Comparison of ENCODE assay signal across 2 cellular contexts in the genomic region with DNA sequence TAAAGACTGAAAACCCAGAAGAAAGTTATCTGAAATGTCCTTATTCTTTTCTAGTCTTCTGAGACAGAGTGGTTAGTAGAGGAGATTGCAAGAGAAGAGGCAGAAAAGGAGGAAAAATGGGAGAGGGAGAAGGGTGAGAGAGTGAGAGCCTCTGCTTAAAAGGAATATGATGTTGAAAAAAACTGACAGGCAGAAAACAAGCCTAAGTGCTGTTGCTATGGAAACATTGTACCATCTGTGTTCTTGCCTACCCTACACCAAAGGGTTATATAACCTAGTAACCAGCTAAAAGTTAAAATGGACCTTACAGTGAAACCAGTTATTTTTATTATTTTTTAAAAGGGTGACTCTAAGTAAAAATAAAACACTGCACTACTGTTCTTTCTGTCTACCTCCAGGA.
TF ChIP-seq lines count a peak whose summit lies in the region.

No MANE protein-coding gene starts in this region.

TF ChIP-seq in SK-N-SH treated with all-trans-retinoic acid at 6 μM for 48 hours, 23 proteins besides CTCF, POLR2A, EP300 and RAD21 (continued from another document):
- TF ChIP-seq ZC3H10 (CRISPR knock-in tag; IDR thresholded peaks at IDR 0.05) (no peak), ZFP3 (CRISPR knock-in tag; IDR thresholded peaks at IDR 0.05) (no peak), TSHZ2 (CRISPR knock-in tag; IDR thresholded peaks at IDR 0.05) (no peak), ZFP30 (CRISPR knock-in tag; IDR thresholded peaks at IDR 0.05) (no peak)

TF ChIP-seq in SK-N-SH, 30 proteins besides CTCF, POLR2A, EP300 and RAD21 (continued from another document):
- TF ChIP-seq, protein P1, sequence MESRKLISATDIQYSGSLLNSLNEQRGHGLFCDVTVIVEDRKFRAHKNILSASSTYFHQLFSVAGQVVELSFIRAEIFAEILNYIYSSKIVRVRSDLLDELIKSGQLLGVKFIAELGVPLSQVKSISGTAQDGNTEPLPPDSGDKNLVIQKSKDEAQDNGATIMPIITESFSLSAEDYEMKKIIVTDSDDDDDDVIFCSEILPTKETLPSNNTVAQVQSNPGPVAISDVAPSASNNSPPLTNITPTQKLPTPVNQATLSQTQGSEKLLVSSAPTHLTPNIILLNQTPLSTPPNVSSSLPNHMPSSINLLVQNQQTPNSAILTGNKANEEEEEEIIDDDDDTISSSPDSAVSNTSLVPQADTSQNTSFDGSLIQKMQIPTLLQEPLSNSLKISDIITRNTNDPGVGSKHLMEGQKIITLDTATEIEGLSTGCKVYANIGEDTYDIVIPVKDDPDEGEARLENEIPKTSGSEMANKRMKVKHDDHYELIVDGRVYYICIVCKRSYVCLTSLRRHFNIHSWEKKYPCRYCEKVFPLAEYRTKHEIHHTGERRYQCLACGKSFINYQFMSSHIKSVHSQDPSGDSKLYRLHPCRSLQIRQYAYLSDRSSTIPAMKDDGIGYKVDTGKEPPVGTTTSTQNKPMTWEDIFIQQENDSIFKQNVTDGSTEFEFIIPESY (IDR thresholded peaks at IDR 0.05; ENCODE audit: borderline replicate concordance, low read depth): no peak
- TF ChIP-seq SIN3A (IDR thresholded peaks at IDR 0.05; ENCODE audit: borderline replicate concordance, low read depth, low read length): no peak
- TF ChIP-seq JUND (IDR thresholded peaks at IDR 0.05): no peak
- no peak for TF ChIP-seq GATA2 (CRISPR knock-in tag; IDR thresholded peaks at IDR 0.05)
- TF ChIP-seq MXI1 (IDR thresholded peaks at IDR 0.05; ENCODE audit: low read depth, low read length): no peak
- no peak for TF ChIP-seq RXRA (IDR thresholded peaks at IDR 0.05; ENCODE audit: borderline replicate concordance, low read depth)
- TF ChIP-seq TAF1 (IDR thresholded peaks at IDR 0.05; ENCODE audit: borderline replicate concordance, low read depth, low read length): no peak
- TF ChIP-seq NRF1 (IDR thresholded peaks at IDR 0.05; ENCODE audit: low read depth, low read length): no peak
- no peak for TF ChIP-seq FOXJ3 (CRISPR knock-in tag; IDR thresholded peaks at IDR 0.05)
- no peak for TF ChIP-seq ELF1 (IDR thresholded peaks at IDR 0.05)
- TF ChIP-seq, protein P2, sequence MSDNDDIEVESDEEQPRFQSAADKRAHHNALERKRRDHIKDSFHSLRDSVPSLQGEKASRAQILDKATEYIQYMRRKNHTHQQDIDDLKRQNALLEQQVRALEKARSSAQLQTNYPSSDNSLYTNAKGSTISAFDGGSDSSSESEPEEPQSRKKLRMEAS (IDR thresholded peaks at IDR 0.05; ENCODE audit: low read depth): no peak
- TF ChIP-seq RCOR1 (IDR thresholded peaks at IDR 0.05; ENCODE audit: low read length): no peak
- no peak for TF ChIP-seq FOXM1 (IDR thresholded peaks at IDR 0.05; ENCODE audit: low read depth)
TF ChIP-seq in SK-N-SH: peak in this region for 0.
